In the genomic region with DNA sequence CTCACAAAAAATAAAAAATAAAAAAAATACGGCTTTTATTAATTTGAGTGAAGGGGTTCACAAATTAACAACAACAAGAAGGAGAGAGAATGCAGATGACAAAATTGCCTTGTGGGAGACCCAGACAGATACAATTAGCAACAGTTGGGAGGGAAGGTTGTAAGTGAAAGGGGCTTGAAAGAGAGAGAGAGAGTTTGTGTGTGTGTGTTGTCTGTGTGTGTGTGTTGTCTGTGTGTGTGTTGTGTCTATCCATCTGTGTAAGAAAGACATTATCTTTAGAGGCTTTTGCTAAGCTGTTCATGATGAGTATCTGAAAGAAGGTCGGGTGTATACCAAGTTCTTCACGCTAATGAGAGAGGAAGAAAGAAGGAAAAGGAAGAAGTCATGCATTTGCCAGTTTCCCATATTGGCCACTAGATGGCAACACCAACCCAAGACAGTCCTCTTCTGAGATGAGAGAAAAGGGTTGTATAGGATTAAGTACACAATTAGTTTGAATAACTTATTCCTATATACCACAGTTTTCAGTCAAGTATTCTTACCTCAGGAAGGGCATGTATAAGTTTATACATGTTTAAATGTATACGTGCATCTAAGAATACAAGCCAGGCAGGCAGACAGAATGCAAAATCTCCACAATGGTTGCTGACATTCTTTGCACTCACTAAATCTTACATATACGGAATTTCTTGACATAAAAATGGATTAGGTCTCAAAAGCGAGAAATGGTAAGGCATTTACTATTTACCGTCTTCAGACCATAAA, we compare ENCODE assay signal across 8 cellular contexts.
A peak's percentile ranks its signal among the peaks of the same experiment; 100 is the strongest.
DNase-seq lines count a peak whose midpoint lies in the region; ATAC-seq and TF ChIP-seq lines count a peak whose summit lies in the region.

No MANE protein-coding gene starts in this region.

- H3K9me3 Mint-ChIP-seq in CD4-positive, alpha-beta memory T cell = no peaks in the 10 kb centered on the region
- peaks cover 12% of the 10 kb centered on the region for H3K9me3 Mint-ChIP-seq in activated CD4-positive, alpha-beta T cell treated with anti-CD3 and anti-CD28 coated beads, Interleukin-2, amount 10 ng/mL, durations not matched to agents 7 days and 5 days
- no peaks in the 10 kb centered on the region for H3K9me3 Mint-ChIP-seq in nephron progenitor cell

- intact Hi-C loops in CD4-positive, alpha-beta memory T cell (cut with micrococcal nuclease) = loop anchor here (1.0 to 2.0 kb wide), 6 partner anchors 63 to 375 kb away; a partner anchor contains a TSS

- DNase-seq in CD4-positive, alpha-beta memory T cell = peak; percentile 50 to 62 (median 59)
- DNase-seq in NCI-H2196 (lab: John Stamatoyannopoulos, UW; ENCODE audit: unreplicated experiment) (peak; percentile 57), fibroblast of mammary gland (ENCODE audit: low read depth) (peak; percentile 74), nephron progenitor cell (peak; percentile 12), amniotic stem cell (lab: John Stamatoyannopoulos, UW) (no peak)
- peak; percentile 63 for DNase-seq in activated CD4-positive, alpha-beta T cell treated with anti-CD3 and anti-CD28 coated beads, Interleukin-2, amount 10 ng/mL, durations not matched to agents 7 days and 5 days

- H3K4me3 ChIP-seq in CD4-positive, alpha-beta memory T cell (ENCODE audit: low read length in 2 of 2) = peak overlapping the region; percentile 46 to 73
- H3K4me3 ChIP-seq in fibroblast of mammary gland (ENCODE audit: control insufficient read depth, low read depth, low read length) = peak overlapping the region; percentile 28

- peak overlapping the region; percentile 75 to 91 (median 88) for H3K4me3 Mint-ChIP-seq in CD4-positive, alpha-beta memory T cell
- H3K4me3 Mint-ChIP-seq in activated CD4-positive, alpha-beta T cell treated with anti-CD3 and anti-CD28 coated beads, Interleukin-2, amount 10 ng/mL, durations not matched to agents 7 days and 5 days = peak overlapping the region; percentile 75
- no peak overlapping the region for H3K4me3 Mint-ChIP-seq in nephron progenitor cell

- peaks cover 0 to 2% of the 10 kb centered on the region in 2 donors for H3K36me3 Mint-ChIP-seq in CD4-positive, alpha-beta memory T cell
- peaks cover 11% of the 10 kb centered on the region for H3K36me3 Mint-ChIP-seq in activated CD4-positive, alpha-beta T cell treated with anti-CD3 and anti-CD28 coated beads, Interleukin-2, amount 10 ng/mL, durations not matched to agents 7 days and 5 days (ENCODE audit: low read depth)
- H3K36me3 Mint-ChIP-seq in nephron progenitor cell (ENCODE audit: low read depth) = no peaks in the 10 kb centered on the region

- no peaks in the 10 kb centered on the region for H3K36me3 ChIP-seq in CD4-positive, alpha-beta memory T cell (ENCODE audit: insufficient read depth, low read length)

- H3K27ac Mint-ChIP-seq in CD4-positive, alpha-beta memory T cell = peak overlapping the region; percentile 76 to 90 (median 86)
- H3K27ac Mint-ChIP-seq in activated CD4-positive, alpha-beta T cell treated with anti-CD3 and anti-CD28 coated beads, Interleukin-2, amount 10 ng/mL, durations not matched to agents 7 days and 5 days = peak overlapping the region; percentile 95
- peak overlapping the region; percentile 40 for H3K27ac Mint-ChIP-seq in nephron progenitor cell

- peak overlapping the region; percentile 1 for H3K27ac ChIP-seq in CD4-positive, alpha-beta memory T cell (ENCODE audit: low read depth, low read length)

- H3K27me3 Mint-ChIP-seq in CD4-positive, alpha-beta memory T cell = no peaks in the 10 kb centered on the region
- H3K27me3 Mint-ChIP-seq in activated CD4-positive, alpha-beta T cell treated with anti-CD3 and anti-CD28 coated beads, Interleukin-2, amount 10 ng/mL, durations not matched to agents 7 days and 5 days = peaks cover 5% of the 10 kb centered on the region
- H3K27me3 Mint-ChIP-seq in nephron progenitor cell (ENCODE audit: low read depth, poor library complexity) = no peaks in the 10 kb centered on the region

- H3K9me3 ChIP-seq in CD4-positive, alpha-beta memory T cell (ENCODE audit: control insufficient read depth in 1 of 2, low read length in 2 of 2) = no peaks in the 10 kb centered on the region

- no peaks in the 10 kb centered on the region for H3K27me3 ChIP-seq in CD4-positive, alpha-beta memory T cell (ENCODE audit: insufficient read depth, low read length)

- CTCF ChIA-PET in CD4-positive, alpha-beta memory T cell (lab: Charles Lee; ENCODE audit: partially characterized antibody) = interaction anchor here (0.7 to 4.7 kb wide), 24 partner anchors 8 to 1998 kb away, joined by 3 to 79 read pairs (median 5); a partner anchor contains a TSS
- CTCF ChIA-PET in activated CD4-positive, alpha-beta T cell treated with anti-CD3 and anti-CD28 coated beads, Interleukin-2, amount 10 ng/mL, durations not matched to agents 7 days and 5 days (lab: Charles Lee) = interaction anchor here (0.9 to 3.7 kb wide), 7 partner anchors 12 to 366 kb away, joined by 3 to 9 read pairs (median 4); a partner anchor contains a TSS

- ATAC-seq in GM18520 (IDR thresholded peaks at IDR 0.05; ENCODE audit: unreplicated experiment) (peak; percentile 75), HG03039 (IDR thresholded peaks at IDR 0.05; ENCODE audit: unreplicated experiment) (peak; percentile 73)

- peaks cover 21% of the 10 kb centered on the region for H3K4me1 ChIP-seq in CD4-positive, alpha-beta memory T cell (ENCODE audit: insufficient read depth, low read length)

- POLR2A ChIA-PET in CD4-positive, alpha-beta memory T cell (lab: Charles Lee; ENCODE audit: partially characterized antibody) = interaction anchor here (0.6 to 2.6 kb wide), 4 partner anchors 63 to 366 kb away, joined by 3 to 39 read pairs (median 4); a partner anchor contains a TSS
- POLR2A ChIA-PET in activated CD4-positive, alpha-beta T cell treated with anti-CD3 and anti-CD28 coated beads, Interleukin-2, amount 10 ng/mL, durations not matched to agents 7 days and 5 days (lab: Charles Lee) = interaction anchor here (1.1 kb wide), 1 partner anchor 63 kb away, joined by 9 read pairs; a partner anchor contains a TSS

- peaks cover 15 to 18% (median 17%) of the 10 kb centered on the region in 4 donors for H3K4me1 Mint-ChIP-seq in CD4-positive, alpha-beta memory T cell
- H3K4me1 Mint-ChIP-seq in activated CD4-positive, alpha-beta T cell treated with anti-CD3 and anti-CD28 coated beads, Interleukin-2, amount 10 ng/mL, durations not matched to agents 7 days and 5 days = peaks cover 26% of the 10 kb centered on the region
- H3K4me1 Mint-ChIP-seq in nephron progenitor cell = peaks cover 17% of the 10 kb centered on the region

- peak; percentile 99 for TF ChIP-seq CTCF in fibroblast of mammary gland (conservative IDR thresholded peaks at IDR 0.05; ENCODE audit: control insufficient read depth, insufficient read depth, low read depth, low read length)
- peak; percentile 93 for TF ChIP-seq CTCF in nephron progenitor cell (IDR thresholded peaks at IDR 0.05)

Comparison
In these comparisons a context has a peak if more than half of its experiments do, and no peak if none do; other contexts are left out.
1. H3K27ac Mint-ChIP-seq: peak in every context shown above with its lines; median percentile 95 in activated CD4-positive, alpha-beta T cell treated with anti-CD3 and anti-CD28 coated beads, Interleukin-2, amount 10 ng/mL, durations not matched to agents 7 days and 5 days; 86 in CD4-positive, alpha-beta memory T cell; 40 in nephron progenitor cell.